Comparison of ENCODE assay signal across 25 cellular contexts in genomic region chr18:24342347-24342746, GRCh38.
"Had no signal": no experiment of that assay in that cellular context is flagged by ENCODE, and none has a peak within 500 bp of the region (broad histone marks: within the 10 kb centered on the region; RNA-seq: fewer than 3 reads in every experiment).

No MANE protein-coding gene starts in this region.

- H3K36me3 ChIP-seq: left lung, sigmoid colon, suprapubic skin, uterus had no signal

- H3K4me3 ChIP-seq: gastroesophageal sphincter, heart right ventricle, left lung, lung, sigmoid colon, smooth muscle cell, stomach, suprapubic skin, tibial nerve, uterus had no signal

- DNase-seq: activated CD8-positive, alpha-beta memory T cell treated with anti-CD3 and anti-CD28 coated beads for 24 hours; activated CD8-positive, alpha-beta memory T cell treated with anti-CD3 and anti-CD28 coated beads, Interleukin-2, amount 50 U/mL, for 4 hours; activated naive CD4-positive, alpha-beta T cell; activated T-cell treated with anti-CD3 and anti-CD28 coated beads, Interleukin-2, amount 50 U/mL, for 4 hours; amniotic stem cell; cerebellar nuclear complex; cortex of kidney; effector CD8-positive, alpha-beta T cell; heart right ventricle; left lung; naive thymus-derived CD4-positive, alpha-beta T cell; occipital lobe; retina; sigmoid colon; stimulated activated CD4-positive, alpha-beta T cell treated with anti-CD3 and anti-CD28 coated beads, Interleukin-15, amount 100 ng/mL, for 24 hours; stomach; T1000; uterus had no signal

- H3K4me1 ChIP-seq: gastroesophageal sphincter, heart right ventricle, left lung, sigmoid colon, stomach, suprapubic skin, tibial nerve, uterus had no signal

- H3K4me2 ChIP-seq: smooth muscle cell had no signal

- H3K27ac ChIP-seq: gastroesophageal sphincter, heart right ventricle, left lung, sigmoid colon, stomach, suprapubic skin, tibial nerve, uterus had no signal

- ATAC-seq: activated T-cell treated with anti-CD3 and anti-CD28 coated beads, Interleukin-2, amount 50 U/mL, for 4 hours; gastroesophageal sphincter; heart right ventricle; left lung; naive thymus-derived CD4-positive, alpha-beta T cell; stimulated activated memory B cell treated with anti-CD40 and anti-IgM and Interleukin-4, amounts not matched to agents 10 μg/mL and 1 μg/mL and 100 μg/mL, for 72 hours; WTC11 had no signal

- H3K27me3 ChIP-seq: gastroesophageal sphincter, heart right ventricle, left lung, sigmoid colon, stomach, suprapubic skin, tibial nerve, uterus had no signal

- H3K9me3 ChIP-seq: gastroesophageal sphincter, left lung, sigmoid colon, stomach, suprapubic skin, tibial nerve, uterus had no signal
